ENCODE assay signal across 8 cellular contexts in the genomic region with DNA sequence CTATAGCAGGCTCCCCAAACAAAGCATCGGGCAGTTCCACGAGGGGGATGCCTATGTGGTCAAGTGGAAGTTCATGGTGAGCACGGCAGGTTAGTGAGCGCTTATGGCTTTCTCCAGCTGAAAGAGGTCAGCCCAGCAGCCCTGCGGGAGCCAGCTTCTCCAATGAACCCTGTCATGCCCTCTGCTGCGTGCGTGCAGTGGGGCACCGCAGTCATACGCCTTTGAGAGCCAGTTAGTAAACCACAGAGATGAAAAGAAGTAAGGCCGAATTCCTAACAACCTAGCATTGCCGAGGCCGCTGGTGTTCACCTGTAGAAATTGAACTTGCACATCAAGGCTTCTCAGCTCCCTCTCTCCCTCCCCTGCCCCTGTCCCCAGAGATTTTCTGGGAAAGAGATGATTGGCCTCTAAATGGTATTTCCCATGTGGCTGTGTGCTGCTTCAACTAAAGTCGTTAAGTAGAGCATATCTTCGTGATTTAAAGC.
DNase-seq lines count a peak whose midpoint lies in the region; ATAC-seq and TF ChIP-seq lines count a peak whose summit lies in the region.
"Not testable (repeated sequence)": the region's sequence is repeated elsewhere in the genome, so short reads cannot be mapped to it uniquely, and the experiment has no call there.

No MANE protein-coding gene starts in this region.

- peaks cover 64% of the 10 kb centered on the region for H3K4me1 ChIP-seq in CD4-positive, alpha-beta memory T cell (ENCODE audit: insufficient read depth, low read length)
- H3K4me1 ChIP-seq in spleen = peaks cover 11 to 67% (median 44%) of the 10 kb centered on the region in 6 donors

- H3K9me3 ChIP-seq in CD4-positive, alpha-beta memory T cell (ENCODE audit: control insufficient read depth in 1 of 2, low read length in 2 of 2); spleen: not testable (repeated sequence)

- TF ChIP-seq POLR2A in spleen (IDR thresholded peaks at IDR 0.05) = not testable (repeated sequence)

- not testable (repeated sequence) for H3K27me3 ChIP-seq in CD4-positive, alpha-beta memory T cell (ENCODE audit: insufficient read depth, low read length); spleen (replicated peaks in 1 of 7)

- CTCF ChIA-PET in CD4-positive, alpha-beta memory T cell (lab: Charles Lee; ENCODE audit: partially characterized antibody) = interaction anchor here (1.1 to 5.7 kb wide), 5 partner anchors 13 to 26 kb away, joined by 3 to 67 read pairs (median 4); no protein-coding TSS in a partner anchor

- H3K4me3 Mint-ChIP-seq in CD4-positive, alpha-beta memory T cell = peak overlapping the region; percentile 86 to 92 (median 90)
- peak overlapping the region; percentile 81 to 98 for H3K4me3 Mint-ChIP-seq in activated T-cell treated with anti-CD3 and anti-CD28 coated beads, Interleukin-2, amount 50 U/mL, for 72 hours

- H3K27ac Mint-ChIP-seq in CD4-positive, alpha-beta memory T cell = peak overlapping the region; percentile 93 to 98 (median 96)
- H3K27ac Mint-ChIP-seq in activated T-cell treated with anti-CD3 and anti-CD28 coated beads, Interleukin-2, amount 50 U/mL, for 72 hours = peak overlapping the region; percentile 100

- POLR2A ChIA-PET in CD4-positive, alpha-beta memory T cell (lab: Charles Lee; ENCODE audit: partially characterized antibody) = interaction anchor here (0.5 to 3.7 kb wide), 7 partner anchors 9 to 1648 kb away, joined by 3 to 18 read pairs (median 4); no protein-coding TSS in a partner anchor

- peak; percentile 9 for ATAC-seq in GM19438 (IDR thresholded peaks at IDR 0.05; ENCODE audit: low read depth, unreplicated experiment)
- ATAC-seq in HG02870 (IDR thresholded peaks at IDR 0.05; ENCODE audit: unreplicated experiment) = peak; percentile 0
- ATAC-seq in activated T-cell treated with anti-CD3 and anti-CD28 coated beads, Interleukin-2, amount 50 U/mL, for 72 hours (replicated peaks in 1 of 2) = peak; percentile 18 to 20

- TF ChIP-seq CTCF in spleen (IDR thresholded peaks at IDR 0.05 in 8 of 11, conservative IDR thresholded peaks at IDR 0.05 in 3 of 11) = not testable (repeated sequence)

- not testable (repeated sequence) for H3K9me3 Mint-ChIP-seq in CD4-positive, alpha-beta memory T cell; activated T-cell treated with anti-CD3 and anti-CD28 coated beads, Interleukin-2, amount 50 U/mL, for 72 hours

- WGBS in spleen, 5 donors = 35 to 63% (median 52%) methylated on average over 14 of the region's 14 CpGs

- intact Hi-C loops in CD4-positive, alpha-beta memory T cell (cut with micrococcal nuclease) = loop anchor here (1.0 to 10.0 kb wide), 7 partner anchors 8 to 1353 kb away; partner anchors contain the start of genes ARHGAP12, KIF5B, ZEB1 and ZNF438
- intact Hi-C loops in spleen (cut with DNase I; ENCODE audit: low total_unique reads) = not testable (repeated sequence)

- peaks cover 34 to 66% (median 57%) of the 10 kb centered on the region in 4 donors for H3K4me1 Mint-ChIP-seq in CD4-positive, alpha-beta memory T cell
- H3K4me1 Mint-ChIP-seq in activated T-cell treated with anti-CD3 and anti-CD28 coated beads, Interleukin-2, amount 50 U/mL, for 72 hours (ENCODE audit: low read depth) = peaks cover 61% of the 10 kb centered on the region

- DNase-seq in CD4-positive, alpha-beta memory T cell = peak; percentile 38 to 52 (median 45)
- DNase-seq in NAMALWA (ENCODE audit: low spot score) = peak; percentile 67
- peak; percentile 32 for DNase-seq in T-helper 22 cell (ENCODE audit: low read depth)
- DNase-seq in activated T-cell treated with anti-CD3 and anti-CD28 coated beads, Interleukin-2, amount 50 U/mL, for 72 hours = peak; percentile 73 to 76
- peak; percentile 21 for DNase-seq in effector CD4-positive, alpha-beta T cell
- peak; percentile 80 for DNase-seq in spleen

- not testable (repeated sequence) for H3K27me3 Mint-ChIP-seq in CD4-positive, alpha-beta memory T cell; activated T-cell treated with anti-CD3 and anti-CD28 coated beads, Interleukin-2, amount 50 U/mL, for 72 hours (ENCODE audit: low read depth)

- not testable (repeated sequence) for H3K36me3 Mint-ChIP-seq in CD4-positive, alpha-beta memory T cell
- peaks cover 15% of the 10 kb centered on the region in 2 donors for H3K36me3 Mint-ChIP-seq in activated T-cell treated with anti-CD3 and anti-CD28 coated beads, Interleukin-2, amount 50 U/mL, for 72 hours (ENCODE audit: insufficient read depth in 2 of 2)

- peak overlapping the region; percentile 28 to 66 for H3K4me3 ChIP-seq in CD4-positive, alpha-beta memory T cell (ENCODE audit: low read length in 2 of 2)
- peak overlapping the region in 5 of 8 donors; percentile 18 to 63 (median 25) for H3K4me3 ChIP-seq in spleen

- peak overlapping the region; percentile 70 for H3K27ac ChIP-seq in CD4-positive, alpha-beta memory T cell (ENCODE audit: low read depth, low read length)
- H3K27ac ChIP-seq in spleen = peak overlapping the region; percentile 68 to 93 (median 83)

- H3K36me3 ChIP-seq in CD4-positive, alpha-beta memory T cell (ENCODE audit: insufficient read depth, low read length); spleen: not testable (repeated sequence)

Comparison
In these comparisons a context has a peak if more than half of its experiments do, and no peak if none do; other contexts are left out.
1. Peak in every context shown above with its lines: DNase-seq, ATAC-seq, H3K4me3 ChIP-seq and H3K27ac ChIP-seq.
2. DNase-seq: peak in every context shown above with its lines; median percentile 80 in spleen; 74 in activated T-cell treated with anti-CD3 and anti-CD28 coated beads, Interleukin-2, amount 50 U/mL, for 72 hours; 67 in NAMALWA; 45 in CD4-positive, alpha-beta memory T cell; 32 in T-helper 22 cell; 21 in effector CD4-positive, alpha-beta T cell.